ENCODE assay signal across 14 cellular contexts in genomic region chr6:168238159-168238887, GRCh38.
"Had no signal": no experiment of that assay in that cellular context is flagged by ENCODE, and none has a peak within 500 bp of the region (broad histone marks: within the 10 kb centered on the region; RNA-seq: fewer than 3 reads in every experiment).

No MANE protein-coding gene starts in this region.

- H3K36me3 ChIP-seq: ovary, tibial artery, uterus had no signal

- H3K27me3 ChIP-seq: ovary, tibial artery, uterus had no signal

- H3K4me3 ChIP-seq: dorsolateral prefrontal cortex, ovary, tibial artery, uterus had no signal

- H3K9me3 Mint-ChIP-seq: activated CD8-positive, alpha-beta T cell treated with anti-CD3 and anti-CD28 coated beads for 36 hours; activated naive CD8-positive, alpha-beta T cell treated with anti-CD3 and anti-CD28 coated beads for 36 hours; activated T-helper 2 cell treated with anti-CD3 and anti-CD28 coated beads, Interferon-gamma antibody, Interleukin-2, Interleukin-4, amounts not matched to agents 10 μg/mL and 5 μg/mL and 100 μg/mL, durations not matched to agents 14 hours and 24 hours and 36 hours; neural crest cell had no signal

- ATAC-seq: activated CD4-positive, CD25-positive, alpha-beta regulatory T cell treated with anti-CD3 and anti-CD28 coated beads, Interleukin-2, amount 50 U/mL, for 24 hours; activated CD8-positive, alpha-beta T cell treated with anti-CD3 and anti-CD28 coated beads for 36 hours had no signal

- H3K27ac ChIP-seq: dorsolateral prefrontal cortex, ovary, tibial artery had no signal

- H3K4me1 Mint-ChIP-seq: activated naive CD8-positive, alpha-beta T cell treated with anti-CD3 and anti-CD28 coated beads for 36 hours had no signal

- H3K9me3 ChIP-seq: ovary, tibial artery, uterus had no signal

- DNase-seq: activated CD8-positive, alpha-beta memory T cell treated with anti-CD3 and anti-CD28 coated beads, Interleukin-2, amount 50 U/mL, for 4 hours; activated CD8-positive, alpha-beta T cell treated with anti-CD3 and anti-CD28 coated beads for 36 hours; activated naive CD8-positive, alpha-beta T cell treated with anti-CD3 and anti-CD28 coated beads for 36 hours; dorsolateral prefrontal cortex; hippocampal formation; kidney glomerular epithelial cell; ovary; stimulated activated CD4-positive, alpha-beta T cell treated with anti-CD3 and anti-CD28 coated beads, Interleukin-15, amount 100 ng/mL, for 24 hours; stimulated activated CD4-positive, alpha-beta T cell treated with anti-CD3 and anti-CD28 coated beads, Interleukin-4, amount 100 ng/mL, for 4 hours; tibial artery; uterus had no signal

- H3K27ac Mint-ChIP-seq: activated CD8-positive, alpha-beta T cell treated with anti-CD3 and anti-CD28 coated beads for 36 hours; activated naive CD8-positive, alpha-beta T cell treated with anti-CD3 and anti-CD28 coated beads for 36 hours; activated T-helper 2 cell treated with anti-CD3 and anti-CD28 coated beads, Interferon-gamma antibody, Interleukin-2, Interleukin-4, amounts not matched to agents 10 μg/mL and 5 μg/mL and 100 μg/mL, durations not matched to agents 14 hours and 24 hours and 36 hours had no signal

- H3K4me1 ChIP-seq: tibial artery, uterus had no signal

- H3K4me3 Mint-ChIP-seq: activated CD8-positive, alpha-beta T cell treated with anti-CD3 and anti-CD28 coated beads for 36 hours; activated naive CD8-positive, alpha-beta T cell treated with anti-CD3 and anti-CD28 coated beads for 36 hours; neural crest cell had no signal

- H3K36me3 Mint-ChIP-seq: activated naive CD8-positive, alpha-beta T cell treated with anti-CD3 and anti-CD28 coated beads for 36 hours had no signal
